1 cellular context compared by ENCODE assay signal in genomic region chr4:7073526-7074390, GRCh38.
TF ChIP-seq lines count a peak whose summit lies in the region.

No MANE protein-coding gene starts in this region.

TF ChIP-seq in GM12878, 131 proteins besides CTCF, POLR2A, EP300 and RAD21:
- TF ChIP-seq, protein P1, sequence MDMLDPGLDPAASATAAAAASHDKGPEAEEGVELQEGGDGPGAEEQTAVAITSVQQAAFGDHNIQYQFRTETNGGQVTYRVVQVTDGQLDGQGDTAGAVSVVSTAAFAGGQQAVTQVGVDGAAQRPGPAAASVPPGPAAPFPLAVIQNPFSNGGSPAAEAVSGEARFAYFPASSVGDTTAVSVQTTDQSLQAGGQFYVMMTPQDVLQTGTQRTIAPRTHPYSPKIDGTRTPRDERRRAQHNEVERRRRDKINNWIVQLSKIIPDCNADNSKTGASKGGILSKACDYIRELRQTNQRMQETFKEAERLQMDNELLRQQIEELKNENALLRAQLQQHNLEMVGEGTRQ (IDR thresholded peaks at IDR 0.05; ENCODE audit: borderline replicate concordance, low read depth, low read length): peak; percentile 82
- peak; percentile 79; the same call in 1 of the 2 replicates for TF ChIP-seq ATF3 (IDR thresholded peaks at IDR 0.05; ENCODE audit: borderline replicate concordance, extremely low read depth, low read depth, low read length)
- peak; percentile 79 for TF ChIP-seq SIX5 (IDR thresholded peaks at IDR 0.05; ENCODE audit: low read depth, low read length, severe bottlenecking)
- no peak for TF ChIP-seq POLR2AphosphoS2 (IDR thresholded peaks at IDR 0.05; ENCODE audit: low read depth, low read length)
- TF ChIP-seq, protein P2, sequence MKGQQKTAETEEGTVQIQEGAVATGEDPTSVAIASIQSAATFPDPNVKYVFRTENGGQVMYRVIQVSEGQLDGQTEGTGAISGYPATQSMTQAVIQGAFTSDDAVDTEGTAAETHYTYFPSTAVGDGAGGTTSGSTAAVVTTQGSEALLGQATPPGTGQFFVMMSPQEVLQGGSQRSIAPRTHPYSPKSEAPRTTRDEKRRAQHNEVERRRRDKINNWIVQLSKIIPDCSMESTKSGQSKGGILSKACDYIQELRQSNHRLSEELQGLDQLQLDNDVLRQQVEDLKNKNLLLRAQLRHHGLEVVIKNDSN (IDR thresholded peaks at IDR 0.05; ENCODE audit: borderline replicate concordance, extremely low read length, insufficient read depth, low read depth, low read length): peak; percentile 90
- no peak for TF ChIP-seq FOXK2 (IDR thresholded peaks at IDR 0.05)
- peak; percentile 16 for TF ChIP-seq MEF2B (IDR thresholded peaks at IDR 0.05; ENCODE audit: partially characterized antibody, poor library complexity, severe bottlenecking)
- TF ChIP-seq BMI1 (IDR thresholded peaks at IDR 0.05; ENCODE audit: borderline replicate concordance): no peak
- peak; percentile 83 for TF ChIP-seq HCFC1 (IDR thresholded peaks at IDR 0.05; ENCODE audit: low read length)
- TF ChIP-seq RAD51 (IDR thresholded peaks at IDR 0.05): peak; percentile 80
